Comparison of ENCODE assay signal across 10 cellular contexts in genomic region chr1:110390096-110390495, GRCh38. TPM values are rescaled to one million over a fixed set of nuclear protein-coding genes. Genes with fewer than 3 reads are reported as not detected.
DNase-seq lines count a peak whose midpoint lies in the region; ATAC-seq and TF ChIP-seq lines count a peak whose summit lies in the region.
"Had no signal": no experiment of that assay in that cellular context is flagged by ENCODE, and none has a peak within 500 bp of the region (broad histone marks: within the 10 kb centered on the region; RNA-seq: fewer than 3 reads in every experiment).

No MANE protein-coding gene starts in this region.

- H2BK5ac ChIP-seq in trophoblast cell (ENCODE audit: low read depth, low read length, poor library complexity) = no peak overlapping the region

- no peaks in the 10 kb centered on the region for H3K9me3 Mint-ChIP-seq in activated CD4-positive, alpha-beta T cell treated with anti-CD3 and anti-CD28 coated beads, Interleukin-2, amount 10 ng/mL, durations not matched to agents 7 days and 5 days

- H3K4ac ChIP-seq in trophoblast cell (ENCODE audit: low read depth, low read length) = no peak overlapping the region

- peak; percentile 73 for ATAC-seq in SK-N-SH treated with all-trans-retinoic acid at 6 μM for 48 hours

- no peak overlapping the region for H2AFZ ChIP-seq in trophoblast cell (ENCODE audit: insufficient read depth, low read length, poor library complexity)

- no CpG with 5 or more reads among the region's 6 CpGs for WGBS in trophoblast cell (ENCODE audit: extremely low coverage, insufficient coverage, insufficient read length)

- no peak overlapping the region for H3K4me3 Mint-ChIP-seq in activated CD4-positive, alpha-beta T cell treated with anti-CD3 and anti-CD28 coated beads, Interleukin-2, amount 10 ng/mL, durations not matched to agents 7 days and 5 days

- H3K27me3 Mint-ChIP-seq in activated CD4-positive, alpha-beta T cell treated with anti-CD3 and anti-CD28 coated beads, Interleukin-2, amount 10 ng/mL, durations not matched to agents 7 days and 5 days = no peaks in the 10 kb centered on the region

- peak; percentile 76 for DNase-seq in AG09319 (ENCODE audit: extremely low read depth, low read depth)
- DNase-seq in glomerular visceral epithelial cell (ENCODE audit: extremely low spot score) = peak; percentile 72
- peak; percentile 90 to 92 for DNase-seq in trophoblast cell
- DNase-seq in stimulated activated CD4-positive, alpha-beta T cell treated with anti-CD3 and anti-CD28 coated beads, Interleukin-2, amount 100 ng/mL, for 24 hours = no peak
- no peak for DNase-seq in activated T-cell treated with anti-CD3 and anti-CD28 coated beads for 4 hours
- no peak for DNase-seq in activated CD4-positive, alpha-beta T cell treated with anti-CD3 and anti-CD28 coated beads, Interleukin-2, amount 10 ng/mL, durations not matched to agents 7 days and 5 days
- no peak for DNase-seq in stimulated activated CD4-positive, alpha-beta T cell treated with anti-CD3 and anti-CD28 coated beads, Interleukin-4, amount 100 ng/mL, for 4 hours
- DNase-seq: DMS79 treated with DMSO at 0.1 percent for 48 hours, KG1 had no signal

- no peak overlapping the region for H3K14ac ChIP-seq in trophoblast cell (ENCODE audit: low read length)

- no peaks in the 10 kb centered on the region for H3K79me2 ChIP-seq in trophoblast cell (ENCODE audit: control insufficient read depth, insufficient read depth, low read length, poor library complexity)

- no peak overlapping the region for H3K18ac ChIP-seq in trophoblast cell (ENCODE audit: low read length)

- no peak; the same call in 1 of the 2 replicates for TF ChIP-seq CTCF in AG09319 (IDR thresholded peaks at IDR 0.05; ENCODE audit: low read depth, low read length)

- H2AK5ac ChIP-seq in trophoblast cell (ENCODE audit: low read length) = no peak overlapping the region

- H3K36me3 Mint-ChIP-seq in activated CD4-positive, alpha-beta T cell treated with anti-CD3 and anti-CD28 coated beads, Interleukin-2, amount 10 ng/mL, durations not matched to agents 7 days and 5 days (ENCODE audit: low read depth) = peaks cover 9% of the 10 kb centered on the region

- POLR2A ChIA-PET in activated CD4-positive, alpha-beta T cell treated with anti-CD3 and anti-CD28 coated beads, Interleukin-2, amount 10 ng/mL, durations not matched to agents 7 days and 5 days (lab: Charles Lee) = no interaction called here

- CTCF ChIA-PET in activated CD4-positive, alpha-beta T cell treated with anti-CD3 and anti-CD28 coated beads, Interleukin-2, amount 10 ng/mL, durations not matched to agents 7 days and 5 days (lab: Charles Lee) = no interaction called here

- peaks cover 8% of the 10 kb centered on the region for H3K4me1 Mint-ChIP-seq in activated CD4-positive, alpha-beta T cell treated with anti-CD3 and anti-CD28 coated beads, Interleukin-2, amount 10 ng/mL, durations not matched to agents 7 days and 5 days

- H4K91ac ChIP-seq in trophoblast cell (ENCODE audit: low read depth, low read length) = no peak overlapping the region

- no peaks in the 10 kb centered on the region for H3K79me1 ChIP-seq in trophoblast cell (ENCODE audit: low read length)

- H3K27me3 ChIP-seq in trophoblast cell (ENCODE audit: insufficient read depth, low read length) = no peaks in the 10 kb centered on the region

- H4K12ac ChIP-seq in trophoblast cell (ENCODE audit: low read depth, low read length) = no peak overlapping the region

- H2BK120ac ChIP-seq in trophoblast cell (ENCODE audit: insufficient read depth, low read length, poor library complexity) = no peak overlapping the region

- no peak overlapping the region for H3K9ac ChIP-seq in trophoblast cell (ENCODE audit: low read length)

- H3K27ac Mint-ChIP-seq in activated CD4-positive, alpha-beta T cell treated with anti-CD3 and anti-CD28 coated beads, Interleukin-2, amount 10 ng/mL, durations not matched to agents 7 days and 5 days = no peak overlapping the region

- no peak overlapping the region for H2BK12ac ChIP-seq in trophoblast cell (ENCODE audit: low read length)

- H3K9me3 ChIP-seq in trophoblast cell (ENCODE audit: insufficient read depth, low read depth, low read length) = no peaks in the 10 kb centered on the region

- no peak overlapping the region for H3K4me3 ChIP-seq in trophoblast cell (ENCODE audit: low read depth, low read length)

- peaks cover 1 to 3% of the 10 kb centered on the region in 2 experiments for H3K36me3 ChIP-seq in trophoblast cell (ENCODE audit: control insufficient read depth in 1 of 2, insufficient read depth in 2 of 2, low read length in 2 of 2)

- H4K8ac ChIP-seq in trophoblast cell (ENCODE audit: low read depth, low read length) = no peak overlapping the region

- peaks cover 4 to 7% of the 10 kb centered on the region in 2 experiments for H3K4me1 ChIP-seq in trophoblast cell (ENCODE audit: control insufficient read depth in 1 of 2, insufficient read depth in 2 of 2, low read length in 2 of 2)

- no peak overlapping the region for H3K4me2 ChIP-seq in trophoblast cell (ENCODE audit: low read length)

- H3K27ac ChIP-seq in trophoblast cell (ENCODE audit: low read depth, low read length) = no peak overlapping the region

- no peak overlapping the region for H3K23ac ChIP-seq in trophoblast cell (ENCODE audit: low read length)

TF ChIP-seq in SK-N-SH treated with all-trans-retinoic acid at 6 μM for 48 hours, 23 proteins besides CTCF, POLR2A, EP300 and RAD21:
- no peak for TF ChIP-seq CSDC2 (CRISPR knock-in tag; IDR thresholded peaks at IDR 0.05)
- no peak for TF ChIP-seq POU6F1 (CRISPR knock-in tag; IDR thresholded peaks at IDR 0.05; ENCODE audit: borderline replicate concordance, low read depth)
- no peak for TF ChIP-seq GLIS3 (CRISPR knock-in tag; IDR thresholded peaks at IDR 0.05)
- TF ChIP-seq ZNF70 (CRISPR knock-in tag; IDR thresholded peaks at IDR 0.05) = no peak
- no peak for TF ChIP-seq ARNTL (CRISPR knock-in tag; IDR thresholded peaks at IDR 0.05; ENCODE audit: borderline replicate concordance, low read depth)

RNA-seq across cellular contexts. Expression of gene SLC16A4, which starts 0.7 kb away (rescaled TPM):
- 3.6 and 3.7 TPM in 2 replicates for polyA plus RNA-seq in trophoblast cell (2013)
- total RNA-seq in activated CD4-positive, alpha-beta T cell treated with anti-CD3 and anti-CD28 coated beads, Interleukin-2, amount 10 ng/mL, durations not matched to agents 7 days and 5 days = under 1 TPM in 1 of 2 experiments, not detected in 1; 0.27 TPM

RNA-seq across cellular contexts. Expression of gene LAMTOR5, which starts 17.4 kb away (rescaled TPM):
- polyA plus RNA-seq in trophoblast cell (2013) = 149 and 153 TPM in 2 replicates
- total RNA-seq in activated CD4-positive, alpha-beta T cell treated with anti-CD3 and anti-CD28 coated beads, Interleukin-2, amount 10 ng/mL, durations not matched to agents 7 days and 5 days = 100 to 1,000 TPM; 113 to 120 TPM

RNA-seq across cellular contexts. Expression of gene RBM15, which starts 50.9 kb away (rescaled TPM):
- polyA plus RNA-seq in trophoblast cell (2013) = 11.4 and 11.5 TPM in 2 replicates
- 10 to 100 TPM; 69.9 to 71.2 TPM for total RNA-seq in activated CD4-positive, alpha-beta T cell treated with anti-CD3 and anti-CD28 coated beads, Interleukin-2, amount 10 ng/mL, durations not matched to agents 7 days and 5 days

Comparison
In these comparisons a context has a peak if more than half of its experiments do, and no peak if none do; other contexts are left out.
1. DNase-seq: peak in AG09319 (single experiment), glomerular visceral epithelial cell (single experiment) and trophoblast cell (2 of 2); none in stimulated activated CD4-positive, alpha-beta T cell treated with anti-CD3 and anti-CD28 coated beads, Interleukin-2, amount 100 ng/mL, for 24 hours (0 of 2), activated T-cell treated with anti-CD3 and anti-CD28 coated beads for 4 hours (single experiment), activated CD4-positive, alpha-beta T cell treated with anti-CD3 and anti-CD28 coated beads, Interleukin-2, amount 10 ng/mL, durations not matched to agents 7 days and 5 days (single experiment) and stimulated activated CD4-positive, alpha-beta T cell treated with anti-CD3 and anti-CD28 coated beads, Interleukin-4, amount 100 ng/mL, for 4 hours (0 of 2).